7 cellular contexts compared by ENCODE assay signal in the genomic region with DNA sequence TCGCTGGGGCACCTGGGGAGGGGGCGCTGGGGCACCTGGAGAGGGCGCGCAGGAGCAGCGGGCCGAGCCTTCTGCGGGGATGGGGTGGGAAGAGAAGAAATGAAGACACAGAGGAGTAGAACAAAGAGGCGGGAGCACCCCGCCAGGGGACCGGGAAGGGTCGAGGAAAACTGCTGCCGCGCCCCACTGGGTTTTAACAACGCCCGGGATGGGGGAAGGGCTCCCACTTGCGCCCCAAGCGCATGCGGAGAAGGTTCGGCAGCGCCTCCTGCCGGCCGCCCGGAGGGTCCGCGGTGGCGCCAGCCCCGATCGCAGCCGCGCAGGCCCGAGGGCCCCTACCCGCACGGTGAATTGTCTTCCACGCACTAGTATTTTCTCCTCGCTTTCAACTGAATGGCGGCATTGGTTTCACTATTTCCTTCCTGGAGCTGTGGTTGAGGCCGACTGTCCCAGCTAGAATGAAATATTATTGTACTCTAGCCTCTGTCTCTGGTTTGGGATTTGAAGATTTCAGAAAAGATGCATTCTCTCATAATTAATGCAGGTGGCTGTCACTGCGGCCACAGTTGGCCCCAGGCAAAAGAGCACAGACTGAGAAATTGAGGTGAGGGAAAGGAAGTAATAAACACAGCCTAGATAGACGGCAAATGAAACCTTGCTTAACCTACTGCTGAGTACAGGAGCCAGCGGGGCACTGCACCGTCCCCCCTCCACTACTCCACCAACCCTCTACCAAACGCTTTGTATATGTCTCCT. TPM values are rescaled to one million over a fixed set of nuclear protein-coding genes. Genes with fewer than 3 reads are reported as not detected.
DNase-seq lines count a peak whose midpoint lies in the region; ATAC-seq and TF ChIP-seq lines count a peak whose summit lies in the region.

No MANE protein-coding gene starts in this region.

- peak overlapping the region in 1 of 2 donors; percentile 70 for H3K4me3 ChIP-seq in neuronal stem cell (ENCODE audit: low read length in 2 of 2)
- peak overlapping the region; percentile 70 to 80 for H3K4me3 ChIP-seq in stomach smooth muscle (ENCODE audit: low read length in 2 of 2)

- no peaks in the 10 kb centered on the region for H3K9me3 ChIP-seq in neuronal stem cell (replicated peaks in 1 of 2; ENCODE audit: control insufficient read depth in 2 of 2, insufficient read depth in 1 of 2, low read depth in 1 of 2, low read length in 2 of 2)
- H3K9me3 ChIP-seq in stomach smooth muscle (ENCODE audit: control insufficient read depth in 2 of 2, low read length in 2 of 2) = no peaks in the 10 kb centered on the region

- H3K4me1 ChIP-seq in foreskin keratinocyte (no peaks in the 10 kb centered on the region), neuronal stem cell (ENCODE audit: control insufficient read depth in 2 of 2, insufficient read depth in 1 of 2, low read depth in 1 of 2, low read length in 2 of 2) (peaks cover 0 to 6% of the 10 kb centered on the region in 2 donors), stomach smooth muscle (ENCODE audit: control insufficient read depth, insufficient read depth, low read length) (peaks cover 23% of the 10 kb centered on the region)

- no peak overlapping the region for H2BK12ac ChIP-seq in neuronal stem cell (ENCODE audit: low read length)

- no peak overlapping the region for H2BK5ac ChIP-seq in neuronal stem cell (ENCODE audit: low read length)

- TF ChIP-seq CTCF in foreskin keratinocyte (conservative IDR thresholded peaks at IDR 0.05) = peak; percentile 95

- peak overlapping the region; percentile 62 for H3K23ac ChIP-seq in neuronal stem cell (ENCODE audit: low read depth, low read length, poor library complexity)

- H3K79me1 ChIP-seq in neuronal stem cell (ENCODE audit: low read depth, low read length) = no peaks in the 10 kb centered on the region

- peak overlapping the region; percentile 75 for H3K9ac ChIP-seq in neuronal stem cell (ENCODE audit: low read depth, low read length, poor library complexity)
- peak overlapping the region; percentile 74 to 83 for H3K9ac ChIP-seq in stomach smooth muscle (ENCODE audit: low read length in 2 of 2)

- H3K18ac ChIP-seq in neuronal stem cell (ENCODE audit: low read length) = peak overlapping the region; percentile 99

- no peak overlapping the region for H4K91ac ChIP-seq in neuronal stem cell (ENCODE audit: low read depth, low read length, poor library complexity)

- no peak overlapping the region for H3K27ac ChIP-seq in foreskin keratinocyte
- no peak overlapping the region for H3K27ac ChIP-seq in neuronal stem cell (replicated peaks; ENCODE audit: low read length)
- peak overlapping the region; percentile 46 for H3K27ac ChIP-seq in stomach smooth muscle (ENCODE audit: low read length)

- peak; percentile 78 for ATAC-seq in GM18519 (IDR thresholded peaks at IDR 0.05; ENCODE audit: low FRiP score, unreplicated experiment)
- ATAC-seq in HG02981 (IDR thresholded peaks at IDR 0.05; ENCODE audit: unreplicated experiment) = peak; percentile 78
- ATAC-seq in foreskin keratinocyte = peak; percentile 86

- peak overlapping the region; percentile 64 for H2BK15ac ChIP-seq in neuronal stem cell (ENCODE audit: low read length)

- H3K4me2 ChIP-seq in neuronal stem cell (ENCODE audit: insufficient read depth, low read length, poor library complexity, severe bottlenecking) = peak overlapping the region; percentile 93

- H2AK5ac ChIP-seq in neuronal stem cell (ENCODE audit: low read depth, low read length) = peak overlapping the region; percentile 59

- H3K4ac ChIP-seq in neuronal stem cell (ENCODE audit: low read length) = no peak overlapping the region

- no peak overlapping the region for H4K8ac ChIP-seq in neuronal stem cell (ENCODE audit: low read depth, low read length)

- peak overlapping the region; percentile 74 for H2AFZ ChIP-seq in neuronal stem cell (ENCODE audit: low read length)

- H3K27me3 ChIP-seq in foreskin keratinocyte = peaks cover 12% of the 10 kb centered on the region
- peaks cover 0 to 33% (median 0%) of the 10 kb centered on the region in 3 experiments for H3K27me3 ChIP-seq in neuronal stem cell (ENCODE audit: control insufficient read depth in 3 of 3, insufficient read depth in 3 of 3, low read depth in 1 of 3, low read length in 3 of 3)
- peaks cover 0 to 4% of the 10 kb centered on the region in 2 donors for H3K27me3 ChIP-seq in stomach smooth muscle (ENCODE audit: control insufficient read depth in 1 of 2, insufficient read depth in 2 of 2, low read length in 2 of 2)

- no CpG with 5 or more reads among the region's 42 CpGs for WGBS in neuronal stem cell (ENCODE audit: extremely low coverage in 2 of 2, insufficient read length in 2 of 2, insufficient replicate concordance in 1 of 2), 2 donors

- peak overlapping the region; percentile 85 for H3K14ac ChIP-seq in neuronal stem cell (ENCODE audit: low read length)

- H3K36me3 ChIP-seq in neuronal stem cell (replicated peaks in 1 of 2; ENCODE audit: control insufficient read depth in 2 of 2, insufficient read depth in 2 of 2, low read length in 2 of 2) = no peaks in the 10 kb centered on the region
- H3K36me3 ChIP-seq in stomach smooth muscle (ENCODE audit: control insufficient read depth in 2 of 2, insufficient read depth in 2 of 2, low read length in 2 of 2) = no peaks in the 10 kb centered on the region

- H2BK120ac ChIP-seq in neuronal stem cell (ENCODE audit: low read depth, low read length) = peak overlapping the region; percentile 76

- DNase-seq in NOMO-1 treated with dmso at 0.1 percent for 144 hours (lab: John Stamatoyannopoulos, UW; ENCODE audit: unreplicated experiment) (peak; percentile 43), activated gamma-delta T cell (lab: John Stamatoyannopoulos, UW) (peak; percentile 60), foreskin keratinocyte (peak in 1 of 2 donors; percentile 20), neuronal stem cell (ENCODE audit: low spot score) (peak; percentile 66)

RNA-seq across cellular contexts. Expression of gene MAB21L3, which starts 57.3 kb away (rescaled TPM):
- total RNA-seq in foreskin keratinocyte = 0.07 TPM in 2 replicates
- 0.01 TPM in 1 of 2 replicates, not detected in the other for polyA plus RNA-seq in foreskin keratinocyte
- polyA plus RNA-seq in neuronal stem cell (2013, experiment 1 of 2) = not detected
- not detected for polyA plus RNA-seq in neuronal stem cell (2013, experiment 2 of 2)
